ENCODE assay signal across 1 cellular context in the genomic region with DNA sequence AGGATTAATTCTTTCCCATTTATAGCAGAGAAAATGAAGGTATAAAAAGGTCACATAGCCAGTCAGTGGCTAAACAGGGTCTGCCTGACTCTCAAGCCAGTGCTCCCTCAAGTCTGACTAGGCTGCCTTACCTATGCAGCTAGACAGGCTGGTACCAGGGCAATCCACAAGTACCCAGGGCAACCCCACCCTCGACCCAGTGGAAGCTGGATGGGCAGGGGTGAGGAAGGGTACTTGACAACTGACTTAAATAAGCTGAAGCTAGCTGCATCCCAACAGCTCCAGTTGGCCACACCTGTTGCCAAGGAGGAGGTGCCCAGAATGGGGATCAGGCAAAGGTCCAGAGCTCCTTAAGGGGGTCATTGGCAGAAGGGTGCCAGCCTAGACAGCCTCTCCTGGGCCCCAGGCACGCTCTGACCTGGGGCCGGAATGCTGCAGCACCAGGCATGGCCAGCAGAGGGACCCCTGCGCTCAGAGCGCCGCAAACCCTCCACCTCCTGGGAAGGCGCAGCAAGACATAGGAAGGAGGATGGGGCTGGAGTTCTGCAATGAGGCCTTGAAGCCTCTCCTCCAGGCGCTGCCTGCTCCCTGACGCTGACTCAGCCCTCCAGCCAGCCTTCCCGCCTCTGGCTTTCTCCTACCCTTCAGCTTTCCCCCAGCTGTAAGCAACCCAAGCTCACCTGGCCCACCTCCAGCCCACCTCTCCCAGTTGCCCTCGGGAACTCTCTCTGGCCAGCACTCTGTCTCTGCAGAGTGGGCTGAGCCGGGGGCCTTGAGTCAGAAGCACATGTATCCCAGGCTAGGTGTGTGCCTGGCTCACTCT.
TF ChIP-seq lines count a peak whose summit lies in the region.

No MANE protein-coding gene starts in this region.

TF ChIP-seq in HEK293, 187 proteins besides CTCF, POLR2A, EP300 and RAD21 (continued from another document):
- TF ChIP-seq, protein P1, sequence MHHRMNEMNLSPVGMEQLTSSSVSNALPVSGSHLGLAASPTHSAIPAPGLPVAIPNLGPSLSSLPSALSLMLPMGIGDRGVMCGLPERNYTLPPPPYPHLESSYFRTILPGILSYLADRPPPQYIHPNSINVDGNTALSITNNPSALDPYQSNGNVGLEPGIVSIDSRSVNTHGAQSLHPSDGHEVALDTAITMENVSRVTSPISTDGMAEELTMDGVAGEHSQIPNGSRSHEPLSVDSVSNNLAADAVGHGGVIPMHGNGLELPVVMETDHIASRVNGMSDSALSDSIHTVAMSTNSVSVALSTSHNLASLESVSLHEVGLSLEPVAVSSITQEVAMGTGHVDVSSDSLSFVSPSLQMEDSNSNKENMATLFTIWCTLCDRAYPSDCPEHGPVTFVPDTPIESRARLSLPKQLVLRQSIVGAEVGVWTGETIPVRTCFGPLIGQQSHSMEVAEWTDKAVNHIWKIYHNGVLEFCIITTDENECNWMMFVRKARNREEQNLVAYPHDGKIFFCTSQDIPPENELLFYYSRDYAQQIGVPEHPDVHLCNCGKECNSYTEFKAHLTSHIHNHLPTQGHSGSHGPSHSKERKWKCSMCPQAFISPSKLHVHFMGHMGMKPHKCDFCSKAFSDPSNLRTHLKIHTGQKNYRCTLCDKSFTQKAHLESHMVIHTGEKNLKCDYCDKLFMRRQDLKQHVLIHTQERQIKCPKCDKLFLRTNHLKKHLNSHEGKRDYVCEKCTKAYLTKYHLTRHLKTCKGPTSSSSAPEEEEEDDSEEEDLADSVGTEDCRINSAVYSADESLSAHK (tag by site-specific recombination; IDR thresholded peaks at IDR 0.05): no peak
- TF ChIP-seq MEIS1 (CRISPR knock-in tag; IDR thresholded peaks at IDR 0.05; ENCODE audit: borderline replicate concordance): no peak
- TF ChIP-seq IKZF3 (tag by site-specific recombination; IDR thresholded peaks at IDR 0.05): peak; percentile 93
- no peak for TF ChIP-seq WT1 (tag by site-specific recombination; IDR thresholded peaks at IDR 0.05)
- TF ChIP-seq ZNF544 (tag by site-specific recombination; IDR thresholded peaks at IDR 0.05): no peak
- no peak for TF ChIP-seq ZNF311 (tag by site-specific recombination; IDR thresholded peaks at IDR 0.05; ENCODE audit: borderline replicate concordance)
